In genomic region chr7:105013283-105013817, GRCh38 we compare ENCODE assay signal across 8 cellular contexts. TPM values are rescaled to one million over a fixed set of nuclear protein-coding genes. Genes with fewer than 3 reads are reported as not detected.
A peak's percentile ranks its signal among the peaks of the same experiment; 100 is the strongest.
DNase-seq lines count a peak whose midpoint lies in the region; ATAC-seq and TF ChIP-seq lines count a peak whose summit lies in the region.

No MANE protein-coding gene starts in this region.

- peak overlapping the region; percentile 88 for H3K4me2 ChIP-seq in parathyroid adenoma (ENCODE audit: low read length)

- peak; percentile 85 for DNase-seq in GM10248 (ENCODE audit: extremely low spot score)
- DNase-seq in HFF-Myc (ENCODE audit: extremely low read depth, low read depth) = peak; percentile 79
- peak; percentile 98 for DNase-seq in NB4 (ENCODE audit: low read depth)
- DNase-seq in activated naive CD8-positive, alpha-beta T cell treated with anti-CD3 and anti-CD28 coated beads, Interleukin-2, amount 50 U/mL, for 16 hours (ENCODE audit: low read depth, low spot score) = peak; percentile 85
- DNase-seq in cardiac muscle cell (ENCODE audit: low read depth in 1 of 2, low spot score in 1 of 2) = peak; percentile 94 to 97
- DNase-seq in tibial nerve (ENCODE audit: low spot score in 2 of 2) = peak; percentile 88 to 91

- CTCF ChIA-PET in GM10248 (lab: Yijun Ruan, JAX) = interaction anchor here (0.6 to 14.0 kb wide), 6 partner anchors 13 to 69 kb away, joined by 3 to 173 read pairs (median 3); no protein-coding TSS in a partner anchor

- 0 to 1% methylated on average over 32 to 34 of the region's 34 CpGs for WGBS in tibial nerve, 2 donors

- H3K79me2 ChIP-seq in parathyroid adenoma = peaks cover 64% of the 10 kb centered on the region

- TF ChIP-seq POLR2A in NB4 (IDR thresholded peaks at IDR 0.05; ENCODE audit: extremely low read depth, insufficient read length) = peak; percentile 76
- peak; percentile 46 to 92 for TF ChIP-seq POLR2A in tibial nerve (IDR thresholded peaks at IDR 0.05)

- peak overlapping the region; percentile 93 for H2AFZ ChIP-seq in parathyroid adenoma

- TF ChIP-seq CTCF in GM10248 (IDR thresholded peaks at IDR 0.05; ENCODE audit: control extremely low read depth, extremely low read depth, low read depth, missing control alignments) (peak; percentile 25), HFF-Myc (IDR thresholded peaks at IDR 0.05; ENCODE audit: low read depth, low read length, missing control alignments) (peak; percentile 53), NB4 (IDR thresholded peaks at IDR 0.05; ENCODE audit: low read depth, low read length) (peak; percentile 60), cardiac muscle cell (IDR thresholded peaks at IDR 0.05; ENCODE audit: low read depth, low read length) (peak; percentile 64), parathyroid adenoma (IDR thresholded peaks at IDR 0.05) (peak; percentile 75), tibial nerve (IDR thresholded peaks at IDR 0.05) (peak; percentile 46 to 87 (median 56))

- H3K9me3 ChIP-seq in cardiac muscle cell (ENCODE audit: low read depth) (no peaks in the 10 kb centered on the region), parathyroid adenoma (ENCODE audit: control insufficient read depth, low read length) (no peaks in the 10 kb centered on the region), tibial nerve (no peaks in the 10 kb centered on the region)

- H3K27me3 ChIP-seq in cardiac muscle cell (no peaks in the 10 kb centered on the region), parathyroid adenoma (ENCODE audit: control insufficient read depth, insufficient read depth, low read length) (no peaks in the 10 kb centered on the region), tibial nerve (no peaks in the 10 kb centered on the region)

- peak overlapping the region; percentile 93 for H3K4me3 ChIP-seq in HFF-Myc (replicated peaks; ENCODE audit: low read depth, low read length)
- peak overlapping the region; percentile 72 for H3K4me3 ChIP-seq in NB4 (ENCODE audit: low read depth, low read length)
- H3K4me3 ChIP-seq in cardiac muscle cell = peak overlapping the region; percentile 81
- peak overlapping the region; percentile 99 for H3K4me3 ChIP-seq in parathyroid adenoma (ENCODE audit: low read depth, low read length)
- H3K4me3 ChIP-seq in tibial nerve = peak overlapping the region; percentile 80 to 98 (median 87)

- no peaks in the 10 kb centered on the region for H3K36me3 ChIP-seq in cardiac muscle cell
- H3K36me3 ChIP-seq in parathyroid adenoma (ENCODE audit: control insufficient read depth, insufficient read depth, low read length) = no peaks in the 10 kb centered on the region
- H3K36me3 ChIP-seq in tibial nerve = no peaks in the 10 kb centered on the region

- peak; percentile 80 for ATAC-seq in SK-N-SH treated with all-trans-retinoic acid at 6 μM for 48 hours

- peak; percentile 22 to 87 for TF ChIP-seq EP300 in tibial nerve (IDR thresholded peaks at IDR 0.05)

- peaks cover 30% of the 10 kb centered on the region for H3K4me1 ChIP-seq in cardiac muscle cell (ENCODE audit: low read depth)
- H3K4me1 ChIP-seq in parathyroid adenoma = peaks cover 4% of the 10 kb centered on the region
- H3K4me1 ChIP-seq in tibial nerve = peaks cover 0 to 41% (median 16%) of the 10 kb centered on the region in 4 donors

- H3K27ac ChIP-seq in cardiac muscle cell (peak overlapping the region; percentile 100), parathyroid adenoma (peak overlapping the region; percentile 100), tibial nerve (peak overlapping the region; percentile 99 to 100 (median 100))

- peak overlapping the region; percentile 99 for H3K9ac ChIP-seq in parathyroid adenoma

- POLR2A ChIA-PET in GM10248 (lab: Yijun Ruan, JAX) = interaction anchor here (0.5 to 2.4 kb wide), 12 partner anchors 8 to 78 kb away, joined by 3 to 11 read pairs (median 4); no protein-coding TSS in a partner anchor

TF ChIP-seq in SK-N-SH treated with all-trans-retinoic acid at 6 μM for 48 hours, 23 proteins besides CTCF, POLR2A, EP300 and RAD21 (continues in another document):
- no peak; the same call in 1 of the 2 replicates for TF ChIP-seq CSDC2 (CRISPR knock-in tag; IDR thresholded peaks at IDR 0.05)
- no peak for TF ChIP-seq ARNTL (CRISPR knock-in tag; IDR thresholded peaks at IDR 0.05; ENCODE audit: borderline replicate concordance, low read depth)
- no peak for TF ChIP-seq ISL1 (CRISPR knock-in tag; IDR thresholded peaks at IDR 0.05)
- no peak; the same call in 1 of the 2 replicates for TF ChIP-seq RARB (CRISPR knock-in tag; IDR thresholded peaks at IDR 0.05)
- TF ChIP-seq ZFP3 (CRISPR knock-in tag; IDR thresholded peaks at IDR 0.05) = no peak; the same call in 1 of the 2 replicates
- TF ChIP-seq BACH2 (CRISPR knock-in tag; IDR thresholded peaks at IDR 0.05; ENCODE audit: borderline replicate concordance) = no peak
- TF ChIP-seq ZC3H10 (CRISPR knock-in tag; IDR thresholded peaks at IDR 0.05) = no peak
- 0 out of 2 replicates have a peak, but pooled peaks have one; percentile 4 for TF ChIP-seq ZNF70 (CRISPR knock-in tag; IDR thresholded peaks at IDR 0.05)
- TF ChIP-seq SNAI2 (CRISPR knock-in tag; IDR thresholded peaks at IDR 0.05) = no peak
- peak; percentile 88 for TF ChIP-seq ESRRG (CRISPR knock-in tag; IDR thresholded peaks at IDR 0.05)
- peak; percentile 82 for TF ChIP-seq CSRNP3 (CRISPR knock-in tag; IDR thresholded peaks at IDR 0.05)
- peak; percentile 23 for TF ChIP-seq TSHZ2 (CRISPR knock-in tag; IDR thresholded peaks at IDR 0.05)
- no peak for TF ChIP-seq CREB5 (CRISPR knock-in tag; IDR thresholded peaks at IDR 0.05; ENCODE audit: low read depth)
- TF ChIP-seq POU6F1 (CRISPR knock-in tag; IDR thresholded peaks at IDR 0.05; ENCODE audit: borderline replicate concordance, low read depth) = 0 out of 2 replicates have a peak, but pooled peaks have one; percentile 78
- no peak for TF ChIP-seq ZNF565 (CRISPR knock-in tag; conservative IDR thresholded peaks at IDR 0.05; ENCODE audit: low read depth)

RNA-seq across cellular contexts. Expression of gene KMT2E, which starts 0.7 kb away (rescaled TPM):
- 59.1 and 78.4 TPM in 2 replicates for total RNA-seq in cardiac muscle cell
- 131 and 152 TPM in 2 replicates for polyA plus RNA-seq in cardiac muscle cell
- total RNA-seq in tibial nerve = 100 to 1,000 TPM in 3 of 4 donors, 10 to 100 TPM in 1; 91.4 to 141 (median 132) TPM

Comparison
In these comparisons a context has a peak if more than half of its experiments do, and no peak if none do; other contexts are left out.
1. Peak in every context shown above with its lines: DNase-seq, ATAC-seq, H3K4me3 ChIP-seq and H3K27ac ChIP-seq.
2. CTCF ChIP-seq: peak in every context shown above with its lines; median percentile 75 in parathyroid adenoma; 64 in cardiac muscle cell; 60 in NB4; 56 in tibial nerve; 53 in HFF-Myc; 25 in GM10248.